Comparison of ENCODE assay signal across 21 cellular contexts in the genomic region with DNA sequence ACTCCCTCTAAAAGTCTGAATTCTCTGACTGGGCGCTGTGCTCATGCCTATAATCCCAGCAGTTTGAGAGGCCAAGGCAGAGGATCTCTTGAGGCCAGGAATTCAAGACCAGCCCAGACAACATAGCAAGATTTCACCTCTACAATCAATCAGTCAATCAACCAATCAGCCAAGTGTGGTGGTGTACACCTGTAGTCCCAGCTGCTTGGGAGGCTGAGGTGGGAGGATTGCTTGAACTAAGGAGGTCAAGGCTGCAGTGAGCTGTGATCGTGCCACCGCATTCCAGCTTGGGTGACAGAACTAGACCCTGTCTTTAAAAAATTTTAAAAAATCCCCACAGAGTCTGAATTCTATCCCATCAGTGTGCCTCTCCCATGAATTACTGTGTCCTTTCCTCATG.
"Had no signal": no experiment of that assay in that cellular context is flagged by ENCODE, and none has a peak within 500 bp of the region (broad histone marks: within the 10 kb centered on the region; RNA-seq: fewer than 3 reads in every experiment).

No MANE protein-coding gene starts in this region.

- DNase-seq: activated CD4-positive, CD25-positive, alpha-beta regulatory T cell treated with anti-CD3 and anti-CD28 coated beads, Interleukin-2, amount 50 U/mL, for 72 hours; activated CD8-positive, alpha-beta memory T cell treated with anti-CD3 and anti-CD28 coated beads, Interleukin-2, amount 50 U/mL, for 48 hours; anterior cingulate cortex; brain microvascular endothelial cell; caudate nucleus; effector memory CD4-positive, alpha-beta T cell; immature natural killer cell; lower lobe of right lung; naive thymus-derived CD4-positive, alpha-beta T cell; ovary; psoas muscle; SHP77; stimulated activated CD4-positive, alpha-beta T cell treated with anti-CD3 and anti-CD28 coated beads, Interleukin-12 subunit alpha, Interleukin-12 subunit beta, amount 100 ng/mL, for 4 hours; WERI-Rb-1 had no signal

- H3K27ac Mint-ChIP-seq: T-helper 2 cell treated with Interferon-gamma antibody and Interleukin-4, amounts not matched to agents 5 μg/mL and 100 μg/mL, for 36 hours had no signal

- FAIRE-seq: colon, frontal cortex, TTC549 had no signal

- H3K27me3 Mint-ChIP-seq: naive thymus-derived CD4-positive, alpha-beta T cell; type B pancreatic cell had no signal

- H3K9me3 Mint-ChIP-seq: activated T-helper 1 cell treated with anti-CD3 and anti-CD28 coated beads, Interleukin-12 subunit alpha, Interleukin-12 subunit beta, Interleukin-2, Interleukin-4 antibody, amounts not matched to agents 30 ng/mL and 10 ng/mL and 1 ng/mL, durations not matched to agents 14 hours and 24 hours and 36 hours; immature natural killer cell; naive thymus-derived CD4-positive, alpha-beta T cell; T-helper 2 cell treated with Interferon-gamma antibody and Interleukin-4, amounts not matched to agents 5 μg/mL and 100 μg/mL, for 36 hours; type B pancreatic cell had no signal

- ATAC-seq: left lobe of liver; lower lobe of right lung; naive thymus-derived CD4-positive, alpha-beta T cell; psoas muscle had no signal

- H3K4me3 Mint-ChIP-seq: activated T-helper 1 cell treated with anti-CD3 and anti-CD28 coated beads, Interleukin-12 subunit alpha, Interleukin-12 subunit beta, Interleukin-2, Interleukin-4 antibody, amounts not matched to agents 30 ng/mL and 10 ng/mL and 1 ng/mL, durations not matched to agents 14 hours and 24 hours and 36 hours; immature natural killer cell; naive thymus-derived CD4-positive, alpha-beta T cell; T-helper 2 cell treated with Interferon-gamma antibody and Interleukin-4, amounts not matched to agents 5 μg/mL and 100 μg/mL, for 36 hours; type B pancreatic cell had no signal
